ENCODE assay signal across 9 cellular contexts in the genomic region with DNA sequence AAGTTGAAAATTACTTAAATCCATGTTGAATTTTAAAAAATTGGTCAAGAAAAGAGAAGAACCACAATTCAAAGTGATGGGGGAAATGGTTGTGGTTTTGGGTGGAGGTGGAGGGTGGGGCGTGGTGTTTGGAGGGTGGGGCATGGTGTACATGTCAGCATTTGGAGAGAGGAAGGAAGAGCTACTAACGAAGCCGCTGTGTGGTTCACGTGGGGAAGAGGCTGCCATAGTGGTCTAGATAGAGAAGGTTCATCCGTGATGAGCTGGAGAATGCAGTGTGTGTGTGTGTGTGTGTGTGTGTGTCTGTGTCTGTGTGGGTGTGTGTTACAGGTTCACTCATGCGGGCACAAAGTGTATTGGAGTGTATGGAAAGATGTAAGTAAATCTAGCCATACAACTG.
DNase-seq lines count a peak whose midpoint lies in the region; ATAC-seq lines count a peak whose summit lies in the region.
"Had no signal": no experiment of that assay in that cellular context is flagged by ENCODE, and none has a peak within 500 bp of the region (broad histone marks: within the 10 kb centered on the region; RNA-seq: fewer than 3 reads in every experiment).

No MANE protein-coding gene starts in this region.

- peak; percentile 52 for DNase-seq in activated CD4-positive, CD25-positive, alpha-beta regulatory T cell treated with anti-CD3 and anti-CD28 coated beads, Interleukin-2, amount 50 U/mL, for 72 hours
- DNase-seq in germinal center (ENCODE audit: low spot score) (peak; percentile 77), NCI-H69 (lab: John Stamatoyannopoulos, UW) (no peak), substantia nigra (lab: John Stamatoyannopoulos, UW) (no peak), foreskin melanocyte (no peak)
- peak; percentile 45 to 64 for DNase-seq in stimulated activated CD8-positive, alpha-beta memory T cell treated with anti-CD3 and anti-CD28 coated beads, Interleukin-4, amount 100 ng/mL, for 4 hours (ENCODE audit: low read depth in 2 of 2, low spot score in 1 of 2)

- ATAC-seq in HG02610 (IDR thresholded peaks at IDR 0.05; ENCODE audit: unreplicated experiment) (peak; percentile 40), HG03442 (IDR thresholded peaks at IDR 0.05; ENCODE audit: unreplicated experiment) (no peak)

- no peak overlapping the region for H3K27ac ChIP-seq in substantia nigra (ENCODE audit: low read depth, low read length, poor library complexity, severe bottlenecking)
- H3K27ac ChIP-seq: tibial artery had no signal

Comparison
In these comparisons a context has a peak if more than half of its experiments do, and no peak if none do; other contexts are left out.
1. DNase-seq: peak in activated CD4-positive, CD25-positive, alpha-beta regulatory T cell treated with anti-CD3 and anti-CD28 coated beads, Interleukin-2, amount 50 U/mL, for 72 hours (single experiment), germinal center (single experiment) and stimulated activated CD8-positive, alpha-beta memory T cell treated with anti-CD3 and anti-CD28 coated beads, Interleukin-4, amount 100 ng/mL, for 4 hours (2 of 2); none in NCI-H69 (single experiment), substantia nigra (0 of 49) and foreskin melanocyte (single experiment).